In the genomic region with DNA sequence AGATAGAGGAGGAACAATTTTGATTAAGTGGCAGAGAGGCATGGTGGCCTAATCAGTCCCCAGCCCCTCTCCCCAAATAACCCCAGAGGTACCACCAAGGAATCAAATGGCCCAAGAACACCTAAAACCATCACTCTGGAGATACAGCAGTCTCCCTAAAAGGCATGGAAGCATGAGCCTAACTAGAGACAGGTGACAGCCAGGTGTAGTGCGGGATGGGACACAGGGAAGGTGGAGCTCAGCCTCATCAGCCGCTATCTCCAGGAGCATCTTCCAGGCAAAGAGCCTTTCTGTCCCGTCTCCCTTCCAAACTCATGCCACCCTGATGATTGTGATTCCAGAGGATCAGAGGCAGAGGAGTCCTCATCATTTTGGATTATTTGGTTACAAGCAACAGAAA, we compare ENCODE assay signal across 31 cellular contexts.
"Had no signal": no experiment of that assay in that cellular context is flagged by ENCODE, and none has a peak within 500 bp of the region (broad histone marks: within the 10 kb centered on the region; RNA-seq: fewer than 3 reads in every experiment).

No MANE protein-coding gene starts in this region.

- H3K9me3 ChIP-seq: left ventricle myocardium inferior, neutrophil, ovary, spleen, testis, thyroid gland, transverse colon, upper lobe of left lung, vagina had no signal

- H3K36me3 Mint-ChIP-seq: immature natural killer cell; mesothelial cell of epicardium; naive B cell; natural killer cell; neural progenitor cell; stimulated activated memory B cell treated with anti-CD40 and anti-IgM and Interleukin-4, amounts not matched to agents 10 μg/mL and 1 μg/mL and 100 μg/mL, for 72 hours had no signal

- H3K9me3 Mint-ChIP-seq: immature natural killer cell; natural killer cell; neural progenitor cell; stimulated activated memory B cell treated with anti-CD40 and anti-IgM and Interleukin-4, amounts not matched to agents 10 μg/mL and 1 μg/mL and 100 μg/mL, for 72 hours had no signal

- H3K9ac ChIP-seq: neural progenitor cell had no signal

- H2AFZ ChIP-seq: neural progenitor cell had no signal

- H3K4me1 ChIP-seq: neural progenitor cell, upper lobe of left lung had no signal

- DNase-seq: hypothalamus; immature natural killer cell; left ventricle myocardium inferior; mesendoderm; naive B cell; natural killer cell; nephron progenitor cell; occipital lobe; ovary; right cardiac atrium; spleen; stimulated activated CD4-positive, alpha-beta T cell treated with anti-CD3 and anti-CD28 coated beads, Interleukin-1b, Interleukin-23, amount 100 ng/mL, for 48 hours; stimulated activated CD4-positive, alpha-beta T cell treated with anti-CD3 and anti-CD28 coated beads, Interleukin-2, amount 100 ng/mL, for 48 hours; stimulated activated CD4-positive, alpha-beta T cell treated with anti-CD3 and anti-CD28 coated beads, Interleukin-4, amount 100 ng/mL, for 4 hours; stimulated activated CD8-positive, alpha-beta memory T cell treated with anti-CD3 and anti-CD28 coated beads, Interleukin-4, amount 100 ng/mL, for 48 hours; stimulated activated naive CD4-positive, alpha-beta T cell treated with Interleukin-2 at 50 U/mL for 16 hours; stimulated activated naive CD8-positive, alpha-beta T cell treated with anti-CD3 and anti-CD28 coated beads, Interleukin-15, amount 100 ng/mL, for 72 hours; substantia nigra; testis; thyroid gland; transverse colon; upper lobe of left lung had no signal

- H3K36me3 ChIP-seq: left ventricle myocardium inferior, neural progenitor cell, neutrophil, ovary, spleen, thyroid gland, transverse colon, upper lobe of left lung, vagina had no signal

- H3K4me2 ChIP-seq: neural progenitor cell had no signal

- ATAC-seq: natural killer cell; sciatic nerve; stimulated activated memory B cell treated with anti-CD40 and anti-IgM and Interleukin-4, amounts not matched to agents 10 μg/mL and 1 μg/mL and 100 μg/mL, for 72 hours; stimulated activated naive CD8-positive, alpha-beta T cell treated with anti-CD3 and anti-CD28 coated beads, Interleukin-15, amount 100 ng/mL, for 72 hours had no signal

- H3K4me1 Mint-ChIP-seq: immature natural killer cell; mesothelial cell of epicardium; naive B cell; natural killer cell; nephron progenitor cell; neural progenitor cell; stimulated activated memory B cell treated with anti-CD40 and anti-IgM and Interleukin-4, amounts not matched to agents 10 μg/mL and 1 μg/mL and 100 μg/mL, for 72 hours had no signal

- H3K4me3 Mint-ChIP-seq: immature natural killer cell; mesothelial cell of epicardium; naive B cell; natural killer cell; nephron progenitor cell; neural progenitor cell; stimulated activated memory B cell treated with anti-CD40 and anti-IgM and Interleukin-4, amounts not matched to agents 10 μg/mL and 1 μg/mL and 100 μg/mL, for 72 hours; stimulated activated naive CD8-positive, alpha-beta T cell treated with anti-CD3 and anti-CD28 coated beads, Interleukin-15, amount 100 ng/mL, for 72 hours had no signal

- H3K4me3 ChIP-seq: left ventricle myocardium inferior, lung, neural progenitor cell, ovary, skin epidermis, spleen, testis, thyroid gland, transverse colon, upper lobe of left lung, vagina had no signal

- H3K27ac ChIP-seq: neural progenitor cell, neutrophil, ovary, spleen, testis, thyroid gland, transverse colon, upper lobe of left lung had no signal

- H3K27me3 ChIP-seq: neural progenitor cell, ovary, testis, thyroid gland, transverse colon, upper lobe of left lung, vagina had no signal

- H3K27ac Mint-ChIP-seq: immature natural killer cell; mesothelial cell of epicardium; naive B cell; natural killer cell; nephron progenitor cell; neural progenitor cell; progenitor cell of endocrine pancreas; stimulated activated memory B cell treated with anti-CD40 and anti-IgM and Interleukin-4, amounts not matched to agents 10 μg/mL and 1 μg/mL and 100 μg/mL, for 72 hours; stimulated activated naive CD8-positive, alpha-beta T cell treated with anti-CD3 and anti-CD28 coated beads, Interleukin-15, amount 100 ng/mL, for 72 hours had no signal
